Comparison of ENCODE assay signal across 24 cellular contexts in genomic region chr20:33438481-33438880, GRCh38. TPM values are rescaled to one million over a fixed set of nuclear protein-coding genes. Genes with fewer than 3 reads are reported as not detected.
DNase-seq lines count a peak whose midpoint lies in the region; ATAC-seq and TF ChIP-seq lines count a peak whose summit lies in the region.
"Had no signal": no experiment of that assay in that cellular context is flagged by ENCODE, and none has a peak within 500 bp of the region (broad histone marks: within the 10 kb centered on the region; RNA-seq: fewer than 3 reads in every experiment).

No MANE protein-coding gene starts in this region.

- TF ChIP-seq EP300 in tibial nerve (IDR thresholded peaks at IDR 0.05): no peak

- no peaks in the 10 kb centered on the region for H3K27me3 ChIP-seq in right atrium auricular region
- no peaks in the 10 kb centered on the region for H3K27me3 ChIP-seq in layer of hippocampus (ENCODE audit: control insufficient read depth, insufficient read depth, low read length)
- H3K27me3 ChIP-seq in tibial nerve: no peaks in the 10 kb centered on the region
- H3K27me3 ChIP-seq: pancreas, sigmoid colon, SJSA1, vagina had no signal

- H3K4me3 ChIP-seq in right atrium auricular region (no peak overlapping the region), tibial nerve (no peak overlapping the region)
- H3K4me3 ChIP-seq: pancreas, sigmoid colon, SJSA1, vagina had no signal

- H3K36me3 ChIP-seq in right atrium auricular region (peaks cover 5% of the 10 kb centered on the region), tibial nerve (peaks cover 0 to 8% (median 0%) of the 10 kb centered on the region in 3 donors)
- H3K36me3 ChIP-seq: pancreas, vagina had no signal

- H3K27ac ChIP-seq in right atrium auricular region (peak overlapping the region; percentile 86 to 93), layer of hippocampus (ENCODE audit: low read depth, low read length) (peak overlapping the region; percentile 62), tibial nerve (peak overlapping the region in 3 of 4 donors; percentile 0 to 80 (median 69))
- H3K27ac ChIP-seq: C4-2B, pancreas, sigmoid colon, SJSA1 had no signal

- no peak for TF ChIP-seq POLR2A in tibial nerve (IDR thresholded peaks at IDR 0.05)

- 76 to 83% methylated on average over 2 of the region's 2 CpGs for WGBS in tibial nerve, 2 donors

- TF ChIP-seq CTCF in right atrium auricular region (IDR thresholded peaks at IDR 0.05): no peak
- no peak for TF ChIP-seq CTCF in tibial nerve (IDR thresholded peaks at IDR 0.05)

- intact Hi-C loops in left cardiac atrium (cut with DNase I): no loop called here

- H3K9me3 ChIP-seq in right atrium auricular region: no peaks in the 10 kb centered on the region
- no peaks in the 10 kb centered on the region for H3K9me3 ChIP-seq in tibial nerve
- H3K9me3 ChIP-seq: pancreas, sigmoid colon, SJSA1, vagina had no signal

- H3K4me1 ChIP-seq in right atrium auricular region (peaks cover 0 to 46% of the 10 kb centered on the region in 2 donors), tibial nerve (peaks cover 0 to 46% (median 18%) of the 10 kb centered on the region in 4 donors)
- H3K4me1 ChIP-seq: pancreas had no signal

- ATAC-seq in left cardiac atrium: no peak
- no peak for ATAC-seq in left lobe of liver
- ATAC-seq: naive thymus-derived CD8-positive, alpha-beta T cell; Panc1; pancreas had no signal

- DNase-seq in right atrium auricular region (ENCODE audit: low spot score): no peak
- no peak for DNase-seq in left cardiac atrium
- DNase-seq in RPMI8226: peak; percentile 41
- no peak for DNase-seq in tibial nerve (ENCODE audit: low spot score in 2 of 2)
- no peak for DNase-seq in activated naive CD4-positive, alpha-beta T cell (lab: John Stamatoyannopoulos, UW)
- no peak for DNase-seq in NCI-H526 treated with DMSO at 0.1 percent for 48 hours (lab: John Stamatoyannopoulos, UW)
- DNase-seq in left lobe of liver (ENCODE audit: low spot score): no peak
- DNase-seq: activated B cell treated with CpG ODN at 0.5 μM for 24 hours; activated CD4-positive, alpha-beta T cell treated with anti-CD3 and anti-CD28 coated beads, Interleukin-2, amount 50 U/mL, for 4 hours; activated CD8-positive, alpha-beta memory T cell treated with anti-CD3 and anti-CD28 coated beads, Interleukin-2, amount 50 U/mL, for 48 hours; activated naive CD8-positive, alpha-beta T cell treated with anti-CD3 and anti-CD28 coated beads for 36 hours; HCEC 1CT; KG1; kidney glomerular epithelial cell; naive thymus-derived CD8-positive, alpha-beta T cell; NCI-H187; NCI-H82; pancreas; sigmoid colon had no signal

RNA-seq across cellular contexts. Expression of gene SNTA1, which starts 5.1 kb away (rescaled TPM):
- 100 to 1,000 TPM; 183 to 295 TPM for total RNA-seq in right atrium auricular region
- 100 to 1,000 TPM; 134 to 148 TPM for total RNA-seq in left cardiac atrium
- 100 to 1,000 TPM in 2 of 4 donors, 10 to 100 TPM in 2; 44.1 to 120 (median 95.6) TPM for total RNA-seq in tibial nerve
- 12.1 TPM for total RNA-seq in left lobe of liver

RNA-seq across cellular contexts. Expression of gene CDK5RAP1, which starts 37.2 kb away (rescaled TPM):
- total RNA-seq in right atrium auricular region (10 to 100 TPM; 13.9 to 22.8 TPM), left cardiac atrium (10 to 100 TPM; 19.4 to 25.0 TPM), tibial nerve (10 to 100 TPM; 29.5 to 36.7 (median 32.7) TPM), left lobe of liver (17.0 TPM)

RNA-seq across cellular contexts. Expression of gene CBFA2T2, which starts 51.4 kb away (rescaled TPM):
- total RNA-seq in right atrium auricular region (10 to 100 TPM in 1 of 2 donors, 1 to 10 TPM in 1; 9.8 to 10.4 TPM), left cardiac atrium (10 to 100 TPM in 1 of 2 donors, 1 to 10 TPM in 1; 8.3 to 10.7 TPM), tibial nerve (10 to 100 TPM; 16.7 to 22.5 (median 19.1) TPM), left lobe of liver (5.7 TPM)
